10 cellular contexts compared by ENCODE assay signal in the genomic region with DNA sequence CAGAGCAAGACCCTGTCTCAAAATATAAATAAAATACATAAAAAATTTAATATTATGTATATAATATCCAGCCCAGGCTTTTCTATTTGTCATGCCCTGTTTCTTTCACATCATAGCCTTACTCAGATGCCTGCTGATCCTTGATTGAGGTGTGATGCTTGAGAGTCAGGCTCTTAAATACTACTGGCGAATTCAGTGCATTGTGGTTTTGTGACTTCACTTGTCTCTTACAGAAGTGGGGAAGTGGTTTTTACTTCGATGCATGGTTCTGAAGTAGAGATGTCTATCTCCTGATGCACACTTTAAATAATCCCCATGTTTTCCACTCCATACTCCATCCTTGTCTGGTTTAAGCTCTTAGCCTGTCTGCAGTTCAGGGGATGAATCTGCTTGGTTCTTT. TPM values are rescaled to one million over a fixed set of nuclear protein-coding genes. Genes with fewer than 3 reads are reported as not detected.
DNase-seq lines count a peak whose midpoint lies in the region; ATAC-seq, FAIRE-seq and TF ChIP-seq lines count a peak whose summit lies in the region.
"Had no signal": no experiment of that assay in that cellular context is flagged by ENCODE, and none has a peak within 500 bp of the region (broad histone marks: within the 10 kb centered on the region; RNA-seq: fewer than 3 reads in every experiment).

No MANE protein-coding gene starts in this region.

- peak overlapping the region; percentile 66 for H3K27ac Mint-ChIP-seq in CD8-positive, alpha-beta T cell
- H3K27ac Mint-ChIP-seq in effector memory CD8-positive, alpha-beta T cell = peak overlapping the region in 1 of 2 donors; percentile 32

- H3K23ac ChIP-seq in mesendoderm (ENCODE audit: low read length) = no peak overlapping the region

- no peak overlapping the region for H3K18ac ChIP-seq in mesendoderm (ENCODE audit: low read length)

- no peaks in the 10 kb centered on the region for H3K9me3 Mint-ChIP-seq in CD8-positive, alpha-beta T cell
- H3K9me3 Mint-ChIP-seq in effector memory CD8-positive, alpha-beta T cell = no peaks in the 10 kb centered on the region

- no peak overlapping the region for H4K8ac ChIP-seq in mesendoderm (ENCODE audit: low read depth, low read length)

- H4K20me1 ChIP-seq in hepatocyte (ENCODE audit: insufficient read depth, poor library complexity, severe bottlenecking) = peaks cover 61% of the 10 kb centered on the region

- ATAC-seq in CD8-positive, alpha-beta T cell = peak; percentile 95
- peak; percentile 98 for ATAC-seq in effector memory CD8-positive, alpha-beta T cell (replicated peaks)

- H3K79me2 ChIP-seq in hepatocyte (peaks cover 100% of the 10 kb centered on the region), mesendoderm (ENCODE audit: control insufficient read depth, insufficient read depth, low read length) (no peaks in the 10 kb centered on the region)

- H3K56ac ChIP-seq in mesendoderm (ENCODE audit: low read length) = no peak overlapping the region

- H3K9ac ChIP-seq in mesendoderm (ENCODE audit: low read length) = no peak overlapping the region

- TF ChIP-seq POLR2A in GM12891 (IDR thresholded peaks at IDR 0.05; ENCODE audit: low read depth, low read length) (no peak), sigmoid colon (IDR thresholded peaks at IDR 0.05) (no peak)

- H3K27me3 Mint-ChIP-seq in CD8-positive, alpha-beta T cell (ENCODE audit: low read depth) = no peaks in the 10 kb centered on the region
- H3K27me3 Mint-ChIP-seq in effector memory CD8-positive, alpha-beta T cell = no peaks in the 10 kb centered on the region

- H3K4me2 ChIP-seq in hepatocyte (no peak overlapping the region), mesendoderm (ENCODE audit: low read length) (no peak overlapping the region)

- no peaks in the 10 kb centered on the region for H3K9me3 ChIP-seq in CD8-positive, alpha-beta T cell (ENCODE audit: low read length)
- H3K9me3 ChIP-seq in hepatocyte (ENCODE audit: low read depth) = no peaks in the 10 kb centered on the region
- no peaks in the 10 kb centered on the region for H3K9me3 ChIP-seq in sigmoid colon
- H3K9me3 ChIP-seq: colonic mucosa had no signal

- H3K36me3 ChIP-seq in CD8-positive, alpha-beta T cell (ENCODE audit: insufficient read depth, low read length) = no peaks in the 10 kb centered on the region
- H3K36me3 ChIP-seq in hepatocyte (replicated peaks; ENCODE audit: insufficient read depth, low read depth) (no peaks in the 10 kb centered on the region), mesendoderm (ENCODE audit: control insufficient read depth, insufficient read depth, low read length) (no peaks in the 10 kb centered on the region), sigmoid colon (peaks cover 0 to 7% (median 5%) of the 10 kb centered on the region in 4 donors)
- H3K36me3 ChIP-seq: colonic mucosa had no signal

- DNase-seq in CD8-positive, alpha-beta T cell = peak in 5 of 7 experiments; percentile 3 to 48 (median 19)
- DNase-seq in GM12891 (ENCODE audit: insufficient read length, low spot score) = no peak
- peak in 3 of 5 experiments; percentile 7 to 95 (median 57) for DNase-seq in T-helper 2 cell
- DNase-seq in effector memory CD8-positive, alpha-beta T cell = peak; percentile 37 to 43 (median 40)
- DNase-seq in hepatocyte (ENCODE audit: low spot score) = no peak
- DNase-seq in mesendoderm = no peak
- DNase-seq in sigmoid colon = no peak
- DNase-seq in AG08395 (ENCODE audit: low spot score) = no peak
- DNase-seq: colonic mucosa, NCI-H774 had no signal

- TF ChIP-seq CTCF in CD8-positive, alpha-beta T cell (IDR thresholded peaks at IDR 0.05) = no peak
- TF ChIP-seq CTCF in hepatocyte (IDR thresholded peaks at IDR 0.05; ENCODE audit: poor library complexity) (no peak), sigmoid colon (IDR thresholded peaks at IDR 0.05) (no peak)

- H2AFZ ChIP-seq in hepatocyte = no peak overlapping the region

- no peak overlapping the region for H3K4me3 ChIP-seq in CD8-positive, alpha-beta T cell (ENCODE audit: low read depth, low read length)
- H3K4me3 ChIP-seq in hepatocyte = no peak overlapping the region
- no peak overlapping the region for H3K4me3 ChIP-seq in mesendoderm (ENCODE audit: low read length)
- no peak overlapping the region for H3K4me3 ChIP-seq in sigmoid colon
- H3K4me3 ChIP-seq: colonic mucosa had no signal

- 87% methylated on average over 2 of the region's 2 CpGs for WGBS in hepatocyte (ENCODE audit: low lambda C conversion rate, missing lambda C conversion rate)
- no CpG with 5 or more reads among the region's 2 CpGs for WGBS in mesendoderm (ENCODE audit: extremely low coverage, insufficient coverage, low lambda C conversion rate)
- WGBS in sigmoid colon, 2 donors = 44 to 89% methylated on average over 2 of the region's 2 CpGs

- peaks cover 34% of the 10 kb centered on the region for H3K4me1 ChIP-seq in CD8-positive, alpha-beta T cell (ENCODE audit: insufficient read depth, low read length)
- peaks cover 27% of the 10 kb centered on the region for H3K4me1 ChIP-seq in hepatocyte (ENCODE audit: insufficient read depth)
- H3K4me1 ChIP-seq in mesendoderm (ENCODE audit: control insufficient read depth, low read depth, low read length) = no peaks in the 10 kb centered on the region
- H3K4me1 ChIP-seq in sigmoid colon = peaks cover 0 to 52% (median 33%) of the 10 kb centered on the region in 4 donors
- H3K4me1 ChIP-seq: colonic mucosa had no signal

- no peak overlapping the region for H3K4ac ChIP-seq in mesendoderm (ENCODE audit: low read depth, low read length)

- H4K5ac ChIP-seq in mesendoderm (ENCODE audit: low read length) = no peak overlapping the region

- no peak overlapping the region for H3K27ac ChIP-seq in CD8-positive, alpha-beta T cell (ENCODE audit: low read depth, low read length)
- no peak overlapping the region for H3K27ac ChIP-seq in hepatocyte
- H3K27ac ChIP-seq in mesendoderm (ENCODE audit: low read depth, low read length) = no peak overlapping the region
- H3K27ac ChIP-seq in sigmoid colon = peak overlapping the region in 1 of 4 donors; percentile 74
- H3K27ac ChIP-seq: colonic mucosa had no signal

- H3K27me3 ChIP-seq in CD8-positive, alpha-beta T cell (ENCODE audit: insufficient read depth, low read length) = no peaks in the 10 kb centered on the region
- H3K27me3 ChIP-seq in hepatocyte (no peaks in the 10 kb centered on the region), mesendoderm (ENCODE audit: insufficient read depth, low read length, poor library complexity) (no peaks in the 10 kb centered on the region), sigmoid colon (no peaks in the 10 kb centered on the region)
- H3K27me3 ChIP-seq: colonic mucosa had no signal

- H3K4me3 Mint-ChIP-seq in CD8-positive, alpha-beta T cell = peak overlapping the region; percentile 3
- H3K4me3 Mint-ChIP-seq in effector memory CD8-positive, alpha-beta T cell = peak overlapping the region in 1 of 2 donors; percentile 16

- no peak overlapping the region for H2BK15ac ChIP-seq in mesendoderm (replicated peaks; ENCODE audit: low read depth)

- H3K79me1 ChIP-seq in mesendoderm (ENCODE audit: low read length) = peaks cover 2% of the 10 kb centered on the region

- H3K36me3 Mint-ChIP-seq in CD8-positive, alpha-beta T cell = peaks cover 40% of the 10 kb centered on the region
- peaks cover 22% of the 10 kb centered on the region for H3K36me3 Mint-ChIP-seq in effector memory CD8-positive, alpha-beta T cell (ENCODE audit: insufficient read depth)

- no peak for FAIRE-seq in GM12891 (lab: Jason Lieb, UNC)

- intact Hi-C loops in CD8-positive, alpha-beta T cell (cut with DNase I, micrococcal nuclease) = loop anchor here in 1 of 2 experiments (2.0 to 5.0 kb wide), 2 partner anchors 18 to 40 kb away; no protein-coding TSS in a partner anchor
- intact Hi-C loops in sigmoid colon (cut with DNase I) = no loop called here

- peaks cover 65% of the 10 kb centered on the region for H3K4me1 Mint-ChIP-seq in CD8-positive, alpha-beta T cell (ENCODE audit: low read depth)
- H3K4me1 Mint-ChIP-seq in effector memory CD8-positive, alpha-beta T cell (ENCODE audit: low read depth in 2 of 2) = peaks cover 29 to 60% of the 10 kb centered on the region in 2 donors

- H2AK5ac ChIP-seq in mesendoderm (ENCODE audit: low read length) = no peak overlapping the region

- H2BK5ac ChIP-seq in mesendoderm (ENCODE audit: low read length) = no peak overlapping the region

- no peak overlapping the region for H2BK120ac ChIP-seq in mesendoderm (ENCODE audit: low read depth, low read length)

- POLR2A ChIA-PET in CD8-positive, alpha-beta T cell (lab: Charles Lee) = no interaction called here

- no peak for TF ChIP-seq EP300 in sigmoid colon (IDR thresholded peaks at IDR 0.05)

- CTCF ChIA-PET in CD8-positive, alpha-beta T cell (lab: Charles Lee) = no interaction called here

- no peaks in the 10 kb centered on the region for H3K9me2 ChIP-seq in hepatocyte (replicated peaks; ENCODE audit: insufficient read depth)

TF ChIP-seq in GM12891, 5 proteins besides CTCF, POLR2A, EP300 and RAD21:
- TF ChIP-seq TAF1 (IDR thresholded peaks at IDR 0.05; ENCODE audit: low read depth, low read length) = no peak
- TF ChIP-seq PAX5 (IDR thresholded peaks at IDR 0.05; ENCODE audit: insufficient read depth, low read length, severe bottlenecking) = no peak
- peak; percentile 80 for TF ChIP-seq SPI1 (IDR thresholded peaks at IDR 0.05; ENCODE audit: low read depth, low read length)

RNA-seq across cellular contexts. Expression of gene ASXL1, which starts 29.1 kb away (rescaled TPM):
- total RNA-seq in CD8-positive, alpha-beta T cell = 100 to 1,000 TPM; 197 to 200 TPM
- 31.3 TPM for polyA plus RNA-seq in GM12891 (2012; ENCODE audit: low read depth, missing spikeins)
- 59.6 and 82.0 TPM in 2 replicates for total RNA-seq in hepatocyte
- polyA plus RNA-seq in hepatocyte = 95.6 and 126 TPM in 2 replicates
- polyA plus RNA-seq in mesendoderm (2013, experiment 1 of 2) = 18.1 TPM
- polyA plus RNA-seq in mesendoderm (2013, experiment 2 of 2) = 18.0 TPM
- 100 to 1,000 TPM in 1 of 4 donors, 10 to 100 TPM in 3; 46.7 to 102 (median 77.6) TPM for total RNA-seq in sigmoid colon
- polyA plus RNA-seq in sigmoid colon = 10 to 100 TPM in 1 of 3 donors, 1 to 10 TPM in 2; 6.0 to 31.6 (median 6.9) TPM

Comparison
In these comparisons a context has a peak if more than half of its experiments do, and no peak if none do; other contexts are left out.
1. DNase-seq: peak in CD8-positive, alpha-beta T cell (5 of 7), T-helper 2 cell (3 of 5) and effector memory CD8-positive, alpha-beta T cell (3 of 3); none in GM12891 (single experiment), hepatocyte (single experiment), mesendoderm (single experiment), sigmoid colon (single experiment) and AG08395 (single experiment).